In the genomic region with DNA sequence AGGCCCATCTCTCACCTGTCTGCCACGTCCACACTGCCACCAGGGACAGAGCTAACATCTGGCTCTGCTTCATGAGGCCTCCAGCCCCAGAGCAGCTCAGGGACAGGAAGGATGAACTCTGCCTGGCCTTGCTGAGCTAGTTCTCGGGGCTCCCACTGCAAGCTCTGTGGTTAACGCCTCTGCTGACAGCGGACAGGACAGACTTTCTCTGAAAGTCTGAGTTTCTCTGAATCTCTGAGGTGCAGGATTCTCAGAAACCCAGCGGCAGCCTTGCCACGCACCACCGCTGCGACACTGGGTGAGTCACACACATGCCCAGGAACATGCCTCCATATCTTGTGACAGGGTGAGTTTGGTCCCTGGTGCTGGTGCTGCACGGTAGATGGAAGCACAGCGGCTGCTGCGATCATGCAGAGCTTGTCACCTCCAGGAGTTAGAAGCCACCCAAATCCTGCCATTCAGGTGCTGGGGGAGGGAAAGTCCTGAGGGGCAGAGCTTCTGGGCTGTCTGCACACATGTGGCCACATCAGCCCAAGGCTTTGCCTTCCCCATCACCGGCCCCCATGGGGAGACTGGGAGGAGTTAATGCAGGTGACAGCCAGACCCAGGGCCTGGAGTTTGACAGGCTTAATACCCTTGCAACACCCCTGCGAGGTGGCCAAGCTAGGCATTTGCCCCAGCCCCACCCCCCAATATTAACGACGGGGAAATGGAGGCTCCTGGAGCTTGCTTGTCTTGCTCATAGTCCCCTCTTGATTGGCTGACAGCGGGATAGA, we compare ENCODE assay signal across 8 cellular contexts.
DNase-seq lines count a peak whose midpoint lies in the region; ATAC-seq lines count a peak whose summit lies in the region.

No MANE protein-coding gene starts in this region.

- H3K27ac ChIP-seq in BLaER1 treated with 17β-estradiol and CSF1 and Interleukin-3, amounts not matched to agents 10 nM and 100 nM, result peak overlapping the region in 5 of 11 experiments; percentile 17 to 29 (median 27); a peak in 8 of 22 replicates

- ATAC-seq in GM21423 (IDR thresholded peaks at IDR 0.05; ENCODE audit: unreplicated experiment), result peak; percentile 97

- DNase-seq in KBM-7 (peak; percentile 95), renal cortical epithelial cell (ENCODE audit: low read depth) (peak; percentile 7), HT-29 (ENCODE audit: low spot score) (no peak), NCI-H748 treated with DMSO at 0.1 percent for 48 hours (lab: John Stamatoyannopoulos, UW) (no peak), SKM-1 treated with dmso at 0.1 percent for 144 hours (lab: John Stamatoyannopoulos, UW; ENCODE audit: unreplicated experiment) (no peak)
- DNase-seq in activated T-cell treated with anti-CD3 and anti-CD28 coated beads, Interleukin-2, amount 50 U/mL, for 1 hour, result peak; percentile 76

- H3K4me2 ChIP-seq in BLaER1 treated with 17β-estradiol and CSF1 and Interleukin-3, amounts not matched to agents 10 nM and 100 nM, result peak overlapping the region; percentile 35 to 67 (median 51)

- H3K27me3 ChIP-seq in BLaER1 treated with 17β-estradiol and CSF1 and Interleukin-3, amounts not matched to agents 10 nM and 100 nM, result no peaks in the 10 kb centered on the region

- H3K36me3 ChIP-seq in BLaER1 treated with 17β-estradiol and CSF1 and Interleukin-3, amounts not matched to agents 10 nM and 100 nM, result peaks cover 30 to 43% (median 39%) of the 10 kb centered on the region in 11 experiments

- no peak overlapping the region for H3K9ac ChIP-seq in BLaER1 treated with 17β-estradiol and CSF1 and Interleukin-3, amounts not matched to agents 10 nM and 100 nM

- no peaks in the 10 kb centered on the region for H4K20me1 ChIP-seq in BLaER1 treated with 17β-estradiol and CSF1 and Interleukin-3, amounts not matched to agents 10 nM and 100 nM

- H3K9me3 ChIP-seq in BLaER1 treated with 17β-estradiol and CSF1 and Interleukin-3, amounts not matched to agents 10 nM and 100 nM (replicated peaks in 1 of 11), result peaks cover 15 to 32% (median 24%) of the 10 kb centered on the region in 11 experiments

- in situ Hi-C loops in KBM-7 (cut with MboI; ENCODE audit: low pct_unique_long_range_greater_than_20kb, low sequenced_read_pairs), result no loop called here

- H3K4me3 ChIP-seq in BLaER1 treated with 17β-estradiol and CSF1 and Interleukin-3, amounts not matched to agents 10 nM and 100 nM, result no peak overlapping the region

- H3K4me1 ChIP-seq in BLaER1 treated with 17β-estradiol and CSF1 and Interleukin-3, amounts not matched to agents 10 nM and 100 nM, result peaks cover 16 to 23% (median 21%) of the 10 kb centered on the region in 10 experiments

Comparison
In these comparisons a context has a peak if more than half of its experiments do, and no peak if none do; other contexts are left out.
1. DNase-seq: peak in KBM-7 (single experiment), activated T-cell treated with anti-CD3 and anti-CD28 coated beads, Interleukin-2, amount 50 U/mL, for 1 hour (single experiment) and renal cortical epithelial cell (single experiment); none in HT-29 (single experiment), NCI-H748 treated with DMSO at 0.1 percent for 48 hours (single experiment) and SKM-1 treated with dmso at 0.1 percent for 144 hours (single experiment).